1 cellular context compared by ENCODE assay signal in genomic region chr10:72354356-72355213, GRCh38.
TF ChIP-seq lines count a peak whose summit lies in the region.

TSS of gene DNAJB12 (minus strand) at chr10:72354919. CDS start at chr10:72354897, 22 bp downstream.

TF ChIP-seq in WTC11, 78 proteins besides CTCF, POLR2A, EP300 and RAD21 (continued from another document):
- TF ChIP-seq, protein P1, sequence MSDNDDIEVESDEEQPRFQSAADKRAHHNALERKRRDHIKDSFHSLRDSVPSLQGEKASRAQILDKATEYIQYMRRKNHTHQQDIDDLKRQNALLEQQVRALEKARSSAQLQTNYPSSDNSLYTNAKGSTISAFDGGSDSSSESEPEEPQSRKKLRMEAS (CRISPR knock-in tag; IDR thresholded peaks at IDR 0.05): peak; percentile 84
- TF ChIP-seq RELA (CRISPR knock-in tag; IDR thresholded peaks at IDR 0.05; ENCODE audit: borderline replicate concordance) (no peak), SP1 (CRISPR knock-in tag; conservative IDR thresholded peaks at IDR 0.05) (peak; percentile 88)
- TF ChIP-seq, protein P2, sequence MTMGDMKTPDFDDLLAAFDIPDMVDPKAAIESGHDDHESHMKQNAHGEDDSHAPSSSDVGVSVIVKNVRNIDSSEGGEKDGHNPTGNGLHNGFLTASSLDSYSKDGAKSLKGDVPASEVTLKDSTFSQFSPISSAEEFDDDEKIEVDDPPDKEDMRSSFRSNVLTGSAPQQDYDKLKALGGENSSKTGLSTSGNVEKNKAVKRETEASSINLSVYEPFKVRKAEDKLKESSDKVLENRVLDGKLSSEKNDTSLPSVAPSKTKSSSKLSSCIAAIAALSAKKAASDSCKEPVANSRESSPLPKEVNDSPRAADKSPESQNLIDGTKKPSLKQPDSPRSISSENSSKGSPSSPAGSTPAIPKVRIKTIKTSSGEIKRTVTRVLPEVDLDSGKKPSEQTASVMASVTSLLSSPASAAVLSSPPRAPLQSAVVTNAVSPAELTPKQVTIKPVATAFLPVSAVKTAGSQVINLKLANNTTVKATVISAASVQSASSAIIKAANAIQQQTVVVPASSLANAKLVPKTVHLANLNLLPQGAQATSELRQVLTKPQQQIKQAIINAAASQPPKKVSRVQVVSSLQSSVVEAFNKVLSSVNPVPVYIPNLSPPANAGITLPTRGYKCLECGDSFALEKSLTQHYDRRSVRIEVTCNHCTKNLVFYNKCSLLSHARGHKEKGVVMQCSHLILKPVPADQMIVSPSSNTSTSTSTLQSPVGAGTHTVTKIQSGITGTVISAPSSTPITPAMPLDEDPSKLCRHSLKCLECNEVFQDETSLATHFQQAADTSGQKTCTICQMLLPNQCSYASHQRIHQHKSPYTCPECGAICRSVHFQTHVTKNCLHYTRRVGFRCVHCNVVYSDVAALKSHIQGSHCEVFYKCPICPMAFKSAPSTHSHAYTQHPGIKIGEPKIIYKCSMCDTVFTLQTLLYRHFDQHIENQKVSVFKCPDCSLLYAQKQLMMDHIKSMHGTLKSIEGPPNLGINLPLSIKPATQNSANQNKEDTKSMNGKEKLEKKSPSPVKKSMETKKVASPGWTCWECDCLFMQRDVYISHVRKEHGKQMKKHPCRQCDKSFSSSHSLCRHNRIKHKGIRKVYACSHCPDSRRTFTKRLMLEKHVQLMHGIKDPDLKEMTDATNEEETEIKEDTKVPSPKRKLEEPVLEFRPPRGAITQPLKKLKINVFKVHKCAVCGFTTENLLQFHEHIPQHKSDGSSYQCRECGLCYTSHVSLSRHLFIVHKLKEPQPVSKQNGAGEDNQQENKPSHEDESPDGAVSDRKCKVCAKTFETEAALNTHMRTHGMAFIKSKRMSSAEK (CRISPR knock-in tag; IDR thresholded peaks at IDR 0.05; ENCODE audit: borderline replicate concordance): no peak
